Comparison of ENCODE assay signal across 10 cellular contexts in genomic region chr16:56851671-56852400, GRCh38. TPM values are rescaled to one million over a fixed set of nuclear protein-coding genes. Genes with fewer than 3 reads are reported as not detected.
DNase-seq lines count a peak whose midpoint lies in the region; ATAC-seq and TF ChIP-seq lines count a peak whose summit lies in the region.
"Had no signal": no experiment of that assay in that cellular context is flagged by ENCODE, and none has a peak within 500 bp of the region (broad histone marks: within the 10 kb centered on the region; RNA-seq: fewer than 3 reads in every experiment).

No MANE protein-coding gene starts in this region.

- TF ChIP-seq CTCF in 22Rv1 (IDR thresholded peaks at IDR 0.05) (peak; percentile 32), GM13977 (IDR thresholded peaks at IDR 0.05; ENCODE audit: extremely low read depth, insufficient read depth, missing control alignments) (peak; percentile 46), foreskin keratinocyte (conservative IDR thresholded peaks at IDR 0.05) (peak; percentile 46)

- in situ Hi-C loops in GM13977 (cut with MboI; ENCODE audit: low pct_unique_long_range_greater_than_20kb, low sequenced_read_pairs, unreplicated experiment) = no loop called here
- in situ Hi-C loops in SK-MEL-5 (cut with HindIII; ENCODE audit: low pct_unique_long_range_greater_than_20kb, low sequenced_read_pairs) = no loop called here

- H3K27me3 ChIP-seq in foreskin keratinocyte = no peaks in the 10 kb centered on the region

- peaks cover 32% of the 10 kb centered on the region for H3K4me1 ChIP-seq in foreskin keratinocyte

- H3K27me3 Mint-ChIP-seq in T-helper 2 cell treated with Interferon-gamma antibody and Interleukin-4, amounts not matched to agents 5 μg/mL and 100 μg/mL, for 36 hours (ENCODE audit: low read depth) = no peaks in the 10 kb centered on the region

- no peak overlapping the region for H3K4me3 Mint-ChIP-seq in T-helper 2 cell treated with Interferon-gamma antibody and Interleukin-4, amounts not matched to agents 5 μg/mL and 100 μg/mL, for 36 hours
- H3K4me3 Mint-ChIP-seq: CD8-positive, alpha-beta memory T cell had no signal

- H3K9me3 Mint-ChIP-seq in T-helper 2 cell treated with Interferon-gamma antibody and Interleukin-4, amounts not matched to agents 5 μg/mL and 100 μg/mL, for 36 hours = no peaks in the 10 kb centered on the region
- H3K9me3 Mint-ChIP-seq: CD8-positive, alpha-beta memory T cell had no signal

- DNase-seq in GM13977 (ENCODE audit: low spot score) (no peak), SK-MEL-5 (ENCODE audit: low read depth, low spot score) (peak; percentile 53), foreskin keratinocyte (no peak), GF-D8 (lab: John Stamatoyannopoulos, UW) (no peak), NCI-H2196 (lab: John Stamatoyannopoulos, UW; ENCODE audit: unreplicated experiment) (no peak)
- DNase-seq in T-helper 2 cell treated with Interferon-gamma antibody and Interleukin-4, amounts not matched to agents 5 μg/mL and 100 μg/mL, for 36 hours (ENCODE audit: low spot score) = no peak
- no peak for DNase-seq in stimulated activated CD4-positive, alpha-beta T cell treated with anti-CD3 and anti-CD28 coated beads, Interleukin-2, amount 100 ng/mL, for 48 hours

- H3K27ac ChIP-seq in 22Rv1 (no peak overlapping the region), foreskin keratinocyte (no peak overlapping the region)

- no peak overlapping the region for H3K27ac Mint-ChIP-seq in T-helper 2 cell treated with Interferon-gamma antibody and Interleukin-4, amounts not matched to agents 5 μg/mL and 100 μg/mL, for 36 hours

- peaks cover 2% of the 10 kb centered on the region for H3K36me3 Mint-ChIP-seq in T-helper 2 cell treated with Interferon-gamma antibody and Interleukin-4, amounts not matched to agents 5 μg/mL and 100 μg/mL, for 36 hours (ENCODE audit: low read depth)
- H3K36me3 Mint-ChIP-seq: CD8-positive, alpha-beta memory T cell had no signal

- peaks cover 27% of the 10 kb centered on the region for H3K4me1 Mint-ChIP-seq in T-helper 2 cell treated with Interferon-gamma antibody and Interleukin-4, amounts not matched to agents 5 μg/mL and 100 μg/mL, for 36 hours (ENCODE audit: low read depth)

- no peak for ATAC-seq in foreskin keratinocyte

RNA-seq across cellular contexts. Expression of gene SLC12A3, which starts 13.2 kb away (rescaled TPM):
- total RNA-seq in SK-MEL-5 (2014; rRNA removed; shearing (Covaris generic)) = not detected in 2 replicates
- polyA plus RNA-seq in SK-MEL-5 (2015; cell fraction: cytosol; rRNA removed) = 0.01 and 0.07 TPM in 2 replicates
- not detected in 2 replicates for polyA plus RNA-seq in SK-MEL-5 (2015; cell fraction: nucleus; rRNA removed)
- total RNA-seq in foreskin keratinocyte = not detected in 2 replicates
- polyA plus RNA-seq in foreskin keratinocyte = 0.03 TPM in 1 of 2 replicates, not detected in the other
- total RNA-seq: CD8-positive, alpha-beta memory T cell; glomerular endothelial cell had no signal
- polyA plus RNA-seq: CD8-positive, alpha-beta memory T cell had no signal
